ENCODE assay signal across 24 cellular contexts in genomic region chr5:115087951-115088350, GRCh38.
"Had no signal": no experiment of that assay in that cellular context is flagged by ENCODE, and none has a peak within 500 bp of the region (broad histone marks: within the 10 kb centered on the region; RNA-seq: fewer than 3 reads in every experiment).

No MANE protein-coding gene starts in this region.

- H3K27ac ChIP-seq: neural progenitor cell, neutrophil, pancreas, prostate gland, right lobe of liver, sigmoid colon, stomach, thoracic aorta, thyroid gland, tibial nerve, upper lobe of left lung, vagina had no signal

- H3K27me3 ChIP-seq: neural progenitor cell, pancreas, right lobe of liver, thyroid gland, tibial nerve, upper lobe of left lung, vagina had no signal

- H3K9ac ChIP-seq: neural progenitor cell had no signal

- DNase-seq: naive thymus-derived CD8-positive, alpha-beta T cell; nephron progenitor cell; nucleus accumbens; pancreas; right cardiac atrium; right lobe of liver; sigmoid colon; small intestine; stimulated activated CD4-positive, alpha-beta T cell treated with anti-CD3 and anti-CD28 coated beads, Interleukin-15, amount 100 ng/mL, for 24 hours; stimulated activated CD4-positive, alpha-beta T cell treated with anti-CD3 and anti-CD28 coated beads, Interleukin-2, amount 100 ng/mL, for 24 hours; stimulated activated CD4-positive, alpha-beta T cell treated with anti-CD3 and anti-CD28 coated beads, Interleukin-2, amount 100 ng/mL, for 48 hours; stimulated activated CD4-positive, alpha-beta T cell treated with anti-CD3 and anti-CD28 coated beads, Interleukin-4, amount 100 ng/mL, for 24 hours; stimulated activated naive B cell treated with anti-CD40 and anti-IgM and Interleukin-4, amounts not matched to agents 10 μg/mL and 1 μg/mL and 100 μg/mL, for 72 hours; stimulated activated naive CD4-positive, alpha-beta T cell treated with Interleukin-2 at 50 U/mL for 16 hours; stomach; thyroid gland; trophoblast cell; upper lobe of left lung had no signal

- H2AFZ ChIP-seq: neural progenitor cell had no signal

- H3K4me3 ChIP-seq: neural progenitor cell, pancreas, prostate gland, right lobe of liver, sigmoid colon, stomach, thoracic aorta, thyroid gland, tibial nerve, upper lobe of left lung, vagina had no signal

- H3K36me3 ChIP-seq: neural progenitor cell, neutrophil, pancreas, prostate gland, right lobe of liver, sigmoid colon, stomach, thoracic aorta, thyroid gland, tibial nerve, upper lobe of left lung, vagina had no signal

- H3K4me2 ChIP-seq: neural progenitor cell had no signal

- H3K4me1 ChIP-seq: neural progenitor cell, pancreas, prostate gland, right lobe of liver, sigmoid colon, stomach, thyroid gland, tibial nerve, upper lobe of left lung, vagina had no signal

- H3K9me3 ChIP-seq: neutrophil, pancreas, prostate gland, right lobe of liver, sigmoid colon, stomach, thoracic aorta, thyroid gland, tibial nerve, upper lobe of left lung, vagina had no signal
